In the genomic region with DNA sequence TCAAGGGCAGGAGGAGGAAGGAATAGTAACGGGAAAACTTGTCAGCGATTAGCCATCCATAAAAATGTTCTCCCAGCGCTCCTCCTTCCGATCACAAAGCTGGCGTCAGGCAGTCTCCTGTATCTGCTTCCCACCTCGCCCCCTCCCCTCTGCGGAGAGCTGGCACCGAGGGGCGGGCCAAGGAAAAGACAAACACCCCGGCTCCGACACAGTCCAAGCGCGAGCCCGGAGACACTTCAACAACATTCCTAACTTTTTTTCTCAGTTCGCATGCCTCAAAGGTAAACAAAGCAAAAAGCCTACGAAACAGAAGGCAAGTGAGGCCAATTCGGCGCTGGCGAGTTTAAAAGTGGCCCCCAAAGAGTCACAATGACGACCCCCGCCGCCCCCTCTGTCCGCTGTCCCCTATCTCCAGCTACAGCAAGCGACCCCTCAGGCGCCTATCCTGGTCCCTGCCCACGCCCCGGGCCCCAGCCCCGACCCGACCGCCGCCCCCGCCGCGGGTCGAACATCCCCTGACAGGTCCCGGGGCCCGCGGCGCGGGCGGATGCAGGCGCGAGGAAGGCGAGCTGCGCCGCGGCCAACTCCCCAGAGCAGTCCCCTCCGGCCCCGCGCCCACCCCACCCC, we compare ENCODE assay signal across 1 cellular context.
TF ChIP-seq lines count a peak whose summit lies in the region.

No MANE protein-coding gene starts in this region.

TF ChIP-seq in HepG2, 621 proteins besides CTCF, POLR2A, EP300 and RAD21 (continued from another document and continues in another):
- TF ChIP-seq NFATC3 (CRISPR knock-in tag; IDR thresholded peaks at IDR 0.05), result no peak
- TF ChIP-seq FOXK1 (CRISPR knock-in tag; IDR thresholded peaks at IDR 0.05; ENCODE audit: borderline replicate concordance, low read depth), result peak; percentile 33; the same call in 1 of the 2 replicates
- peak; percentile 6; the same call in 1 of the 3 replicates for TF ChIP-seq MXI1 (IDR thresholded peaks at IDR 0.05; ENCODE audit: borderline replicate concordance, low read depth, low read length)
- TF ChIP-seq TBL1XR1 (IDR thresholded peaks at IDR 0.05; ENCODE audit: borderline replicate concordance, low read length, partially characterized antibody), result no peak
- TF ChIP-seq ARID5B (CRISPR knock-in tag; IDR thresholded peaks at IDR 0.05), result peak; percentile 46; the same call in 1 of the 2 replicates
- TF ChIP-seq ZNF605 (CRISPR knock-in tag; IDR thresholded peaks at IDR 0.05), result no peak
- TF ChIP-seq NFE2L1 (CRISPR knock-in tag; IDR thresholded peaks at IDR 0.05; ENCODE audit: borderline replicate concordance), result no peak
- TF ChIP-seq NRL (CRISPR knock-in tag; IDR thresholded peaks at IDR 0.05; ENCODE audit: borderline replicate concordance), result no peak
- TF ChIP-seq PAF1 (CRISPR knock-in tag; IDR thresholded peaks at IDR 0.05), result no peak
- no peak for TF ChIP-seq MAFK (conservative IDR thresholded peaks at IDR 0.05 in 1 of 2, IDR thresholded peaks at IDR 0.05 in 1 of 2; ENCODE audit: low read length in 2 of 2)
- no peak for TF ChIP-seq CHD2 (IDR thresholded peaks at IDR 0.05; ENCODE audit: low read depth, low read length)
- no peak for TF ChIP-seq ZNF781 (CRISPR knock-in tag; IDR thresholded peaks at IDR 0.05; ENCODE audit: borderline replicate concordance, not compliant biosample characterization)
- no peak for TF ChIP-seq MBD4 (IDR thresholded peaks at IDR 0.05; ENCODE audit: borderline replicate concordance, low read length)
- peak; percentile 49; the same call in 1 of the 2 replicates for TF ChIP-seq TBX2 (CRISPR knock-in tag; IDR thresholded peaks at IDR 0.05; ENCODE audit: borderline replicate concordance)
- no peak for TF ChIP-seq ZNF12 (CRISPR knock-in tag; IDR thresholded peaks at IDR 0.05)
- no peak for TF ChIP-seq ZNF75D (CRISPR knock-in tag; IDR thresholded peaks at IDR 0.05; ENCODE audit: borderline replicate concordance)
- no peak for TF ChIP-seq ZMYM2 (CRISPR knock-in tag; IDR thresholded peaks at IDR 0.05)
- no peak for TF ChIP-seq ZFP36L1 (CRISPR knock-in tag; IDR thresholded peaks at IDR 0.05)
- TF ChIP-seq, protein P1, sequence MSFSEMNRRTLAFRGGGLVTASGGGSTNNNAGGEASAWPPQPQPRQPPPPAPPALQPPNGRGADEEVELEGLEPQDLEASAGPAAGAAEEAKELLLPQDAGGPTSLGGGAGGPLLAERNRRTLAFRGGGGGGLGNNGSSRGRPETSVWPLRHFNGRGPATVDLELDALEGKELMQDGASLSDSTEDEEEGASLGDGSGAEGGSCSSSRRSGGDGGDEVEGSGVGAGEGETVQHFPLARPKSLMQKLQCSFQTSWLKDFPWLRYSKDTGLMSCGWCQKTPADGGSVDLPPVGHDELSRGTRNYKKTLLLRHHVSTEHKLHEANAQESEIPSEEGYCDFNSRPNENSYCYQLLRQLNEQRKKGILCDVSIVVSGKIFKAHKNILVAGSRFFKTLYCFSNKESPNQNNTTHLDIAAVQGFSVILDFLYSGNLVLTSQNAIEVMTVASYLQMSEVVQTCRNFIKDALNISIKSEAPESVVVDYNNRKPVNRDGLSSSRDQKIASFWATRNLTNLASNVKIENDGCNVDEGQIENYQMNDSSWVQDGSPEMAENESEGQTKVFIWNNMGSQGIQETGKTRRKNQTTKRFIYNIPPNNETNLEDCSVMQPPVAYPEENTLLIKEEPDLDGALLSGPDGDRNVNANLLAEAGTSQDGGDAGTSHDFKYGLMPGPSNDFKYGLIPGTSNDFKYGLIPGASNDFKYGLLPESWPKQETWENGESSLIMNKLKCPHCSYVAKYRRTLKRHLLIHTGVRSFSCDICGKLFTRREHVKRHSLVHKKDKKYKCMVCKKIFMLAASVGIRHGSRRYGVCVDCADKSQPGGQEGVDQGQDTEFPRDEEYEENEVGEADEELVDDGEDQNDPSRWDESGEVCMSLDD (CRISPR knock-in tag; IDR thresholded peaks at IDR 0.05; ENCODE audit: borderline replicate concordance), result no peak
- no peak for TF ChIP-seq ZNF224 (CRISPR knock-in tag; IDR thresholded peaks at IDR 0.05)
- no peak for TF ChIP-seq ARNT (IDR thresholded peaks at IDR 0.05)
- no peak for TF ChIP-seq ZNF30 (CRISPR knock-in tag; IDR thresholded peaks at IDR 0.05)
- TF ChIP-seq CEBPB (IDR thresholded peaks at IDR 0.05; ENCODE audit: borderline replicate concordance, low read depth, low read length), result no peak
- 0 out of 2 replicates have a peak, but pooled peaks have one; percentile 16 for TF ChIP-seq ARNTL (CRISPR knock-in tag; IDR thresholded peaks at IDR 0.05)
- TF ChIP-seq, protein P2, sequence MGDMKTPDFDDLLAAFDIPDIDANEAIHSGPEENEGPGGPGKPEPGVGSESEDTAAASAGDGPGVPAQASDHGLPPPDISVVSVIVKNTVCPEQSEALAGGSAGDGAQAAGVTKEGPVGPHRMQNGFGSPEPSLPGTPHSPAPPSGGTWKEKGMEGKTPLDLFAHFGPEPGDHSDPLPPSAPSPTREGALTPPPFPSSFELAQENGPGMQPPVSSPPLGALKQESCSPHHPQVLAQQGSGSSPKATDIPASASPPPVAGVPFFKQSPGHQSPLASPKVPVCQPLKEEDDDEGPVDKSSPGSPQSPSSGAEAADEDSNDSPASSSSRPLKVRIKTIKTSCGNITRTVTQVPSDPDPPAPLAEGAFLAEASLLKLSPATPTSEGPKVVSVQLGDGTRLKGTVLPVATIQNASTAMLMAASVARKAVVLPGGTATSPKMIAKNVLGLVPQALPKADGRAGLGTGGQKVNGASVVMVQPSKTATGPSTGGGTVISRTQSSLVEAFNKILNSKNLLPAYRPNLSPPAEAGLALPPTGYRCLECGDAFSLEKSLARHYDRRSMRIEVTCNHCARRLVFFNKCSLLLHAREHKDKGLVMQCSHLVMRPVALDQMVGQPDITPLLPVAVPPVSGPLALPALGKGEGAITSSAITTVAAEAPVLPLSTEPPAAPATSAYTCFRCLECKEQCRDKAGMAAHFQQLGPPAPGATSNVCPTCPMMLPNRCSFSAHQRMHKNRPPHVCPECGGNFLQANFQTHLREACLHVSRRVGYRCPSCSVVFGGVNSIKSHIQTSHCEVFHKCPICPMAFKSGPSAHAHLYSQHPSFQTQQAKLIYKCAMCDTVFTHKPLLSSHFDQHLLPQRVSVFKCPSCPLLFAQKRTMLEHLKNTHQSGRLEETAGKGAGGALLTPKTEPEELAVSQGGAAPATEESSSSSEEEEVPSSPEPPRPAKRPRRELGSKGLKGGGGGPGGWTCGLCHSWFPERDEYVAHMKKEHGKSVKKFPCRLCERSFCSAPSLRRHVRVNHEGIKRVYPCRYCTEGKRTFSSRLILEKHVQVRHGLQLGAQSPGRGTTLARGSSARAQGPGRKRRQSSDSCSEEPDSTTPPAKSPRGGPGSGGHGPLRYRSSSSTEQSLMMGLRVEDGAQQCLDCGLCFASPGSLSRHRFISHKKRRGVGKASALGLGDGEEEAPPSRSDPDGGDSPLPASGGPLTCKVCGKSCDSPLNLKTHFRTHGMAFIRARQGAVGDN (CRISPR knock-in tag; IDR thresholded peaks at IDR 0.05), result peak; percentile 70
- no peak for TF ChIP-seq ZNF101 (CRISPR knock-in tag; IDR thresholded peaks at IDR 0.05; ENCODE audit: borderline replicate concordance, low read depth)
- no peak for TF ChIP-seq ZKSCAN8 (CRISPR knock-in tag; IDR thresholded peaks at IDR 0.05; ENCODE audit: borderline replicate concordance)
- TF ChIP-seq ZBTB46 (CRISPR knock-in tag; IDR thresholded peaks at IDR 0.05; ENCODE audit: borderline replicate concordance), result no peak
- TF ChIP-seq ZNF788 (CRISPR knock-in tag; IDR thresholded peaks at IDR 0.05; ENCODE audit: borderline replicate concordance), result peak; percentile 40; the same call in 1 of the 2 replicates
- TF ChIP-seq ZNF550 (CRISPR knock-in tag; IDR thresholded peaks at IDR 0.05; ENCODE audit: borderline replicate concordance), result no peak
- TF ChIP-seq ZNF432 (CRISPR knock-in tag; IDR thresholded peaks at IDR 0.05; ENCODE audit: borderline replicate concordance), result no peak
- TF ChIP-seq, protein P3, sequence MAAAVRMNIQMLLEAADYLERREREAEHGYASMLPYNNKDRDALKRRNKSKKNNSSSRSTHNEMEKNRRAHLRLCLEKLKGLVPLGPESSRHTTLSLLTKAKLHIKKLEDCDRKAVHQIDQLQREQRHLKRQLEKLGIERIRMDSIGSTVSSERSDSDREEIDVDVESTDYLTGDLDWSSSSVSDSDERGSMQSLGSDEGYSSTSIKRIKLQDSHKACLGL (CRISPR knock-in tag; IDR thresholded peaks at IDR 0.05), result no peak
- TF ChIP-seq SP5 (CRISPR knock-in tag; IDR thresholded peaks at IDR 0.05; ENCODE audit: borderline replicate concordance, low read depth), result peak; percentile 51
- no peak for TF ChIP-seq ZNF597 (CRISPR knock-in tag; IDR thresholded peaks at IDR 0.05)
- TF ChIP-seq HNRNPUL1 (IDR thresholded peaks at IDR 0.05; ENCODE audit: low read depth, low read length), result no peak
- TF ChIP-seq LBX2 (CRISPR knock-in tag; IDR thresholded peaks at IDR 0.05; ENCODE audit: borderline replicate concordance), result no peak
- peak; percentile 22; the same call in 1 of the 2 replicates for TF ChIP-seq KDM2A (CRISPR knock-in tag; IDR thresholded peaks at IDR 0.05; ENCODE audit: borderline replicate concordance, low read depth)
- TF ChIP-seq CENPT (CRISPR knock-in tag; IDR thresholded peaks at IDR 0.05; ENCODE audit: low read depth), result no peak; the same call in 1 of the 2 replicates
- no peak for TF ChIP-seq GTF2F1 (IDR thresholded peaks at IDR 0.05; ENCODE audit: low read length)
- TF ChIP-seq KLF15 (CRISPR knock-in tag; IDR thresholded peaks at IDR 0.05; ENCODE audit: borderline replicate concordance), result no peak
- TF ChIP-seq IRF2 (CRISPR knock-in tag; IDR thresholded peaks at IDR 0.05), result no peak
- TF ChIP-seq SNAPC5 (CRISPR knock-in tag; IDR thresholded peaks at IDR 0.05; ENCODE audit: borderline replicate concordance), result no peak
- no peak for TF ChIP-seq ATF7 (IDR thresholded peaks at IDR 0.05)
- no peak for TF ChIP-seq ATF7 (CRISPR knock-in tag; IDR thresholded peaks at IDR 0.05)
- TF ChIP-seq AGO1 (IDR thresholded peaks at IDR 0.05; ENCODE audit: low read depth, low read length, poor library complexity, severe bottlenecking), result no peak
- no peak for TF ChIP-seq SRSF9 (IDR thresholded peaks at IDR 0.05; ENCODE audit: borderline replicate concordance, insufficient read depth, low read depth, low read length, poor library complexity, severe bottlenecking)
- TF ChIP-seq ZNF235 (CRISPR knock-in tag; IDR thresholded peaks at IDR 0.05; ENCODE audit: borderline replicate concordance), result no peak
- TF ChIP-seq ZNF850 (CRISPR knock-in tag; conservative IDR thresholded peaks at IDR 0.05), result no peak
- TF ChIP-seq RBFOX2 (IDR thresholded peaks at IDR 0.05; ENCODE audit: low read depth, low read length), result no peak; the same call in 1 of the 2 replicates
- no peak for TF ChIP-seq ZNF367 (CRISPR knock-in tag; IDR thresholded peaks at IDR 0.05; ENCODE audit: borderline replicate concordance)
- peak; percentile 59 for TF ChIP-seq SAP130 (CRISPR knock-in tag; IDR thresholded peaks at IDR 0.05; ENCODE audit: low read depth)
- no peak for TF ChIP-seq ZSCAN9 (CRISPR knock-in tag; IDR thresholded peaks at IDR 0.05; ENCODE audit: borderline replicate concordance)
- peak; percentile 67; the same call in 1 of the 2 replicates for TF ChIP-seq ZNF777 (CRISPR knock-in tag; IDR thresholded peaks at IDR 0.05)
